ENCODE assay signal across 1 cellular context in the genomic region with DNA sequence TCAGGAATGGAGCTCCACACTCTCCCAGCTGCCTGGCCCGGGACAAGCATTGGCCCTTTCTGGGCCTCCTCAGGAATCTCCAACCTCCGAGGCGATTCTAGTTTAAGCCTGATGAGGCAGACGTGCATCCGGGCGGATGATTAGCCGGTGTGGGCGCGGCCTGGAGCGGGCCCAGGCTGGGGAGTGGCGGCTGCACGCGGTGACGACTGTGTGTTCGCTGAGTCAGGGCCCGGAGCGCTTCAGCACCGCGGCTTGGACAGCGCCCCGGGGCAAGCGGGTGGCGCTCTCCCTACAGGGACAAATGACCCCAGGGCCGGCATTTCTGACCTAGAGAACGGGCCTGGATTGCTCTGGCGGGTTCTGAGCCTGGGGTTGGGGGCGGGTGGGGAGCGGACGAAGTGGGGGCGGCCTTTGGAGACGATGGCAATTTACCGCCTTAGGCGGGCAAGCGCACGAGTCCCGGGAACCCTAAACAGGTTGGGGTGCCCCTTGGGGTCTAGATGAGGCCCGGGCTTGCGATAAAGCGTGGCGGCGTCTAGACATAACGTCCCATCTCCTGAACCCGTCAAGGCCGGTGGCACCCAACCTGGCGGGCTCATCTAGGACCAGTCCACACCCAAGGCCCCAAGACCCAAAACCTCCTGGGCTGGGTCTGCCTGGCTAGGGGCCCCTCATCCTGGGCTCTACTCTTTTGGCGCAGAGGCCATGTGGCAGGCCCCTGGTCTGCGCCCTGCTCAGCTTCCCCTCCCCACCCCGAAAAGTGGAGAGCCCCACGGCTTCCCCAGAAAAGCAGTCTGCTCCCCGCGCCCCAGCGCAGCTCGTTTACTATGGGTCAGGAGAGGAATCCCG.
A peak's percentile ranks its signal among the peaks of the same experiment; 100 is the strongest.
TF ChIP-seq lines count a peak whose summit lies in the region.

No MANE protein-coding gene starts in this region.

TF ChIP-seq in K562, 482 proteins besides CTCF, POLR2A, EP300 and RAD21 (continued from another document and continues in another):
- TF ChIP-seq, protein P1, sequence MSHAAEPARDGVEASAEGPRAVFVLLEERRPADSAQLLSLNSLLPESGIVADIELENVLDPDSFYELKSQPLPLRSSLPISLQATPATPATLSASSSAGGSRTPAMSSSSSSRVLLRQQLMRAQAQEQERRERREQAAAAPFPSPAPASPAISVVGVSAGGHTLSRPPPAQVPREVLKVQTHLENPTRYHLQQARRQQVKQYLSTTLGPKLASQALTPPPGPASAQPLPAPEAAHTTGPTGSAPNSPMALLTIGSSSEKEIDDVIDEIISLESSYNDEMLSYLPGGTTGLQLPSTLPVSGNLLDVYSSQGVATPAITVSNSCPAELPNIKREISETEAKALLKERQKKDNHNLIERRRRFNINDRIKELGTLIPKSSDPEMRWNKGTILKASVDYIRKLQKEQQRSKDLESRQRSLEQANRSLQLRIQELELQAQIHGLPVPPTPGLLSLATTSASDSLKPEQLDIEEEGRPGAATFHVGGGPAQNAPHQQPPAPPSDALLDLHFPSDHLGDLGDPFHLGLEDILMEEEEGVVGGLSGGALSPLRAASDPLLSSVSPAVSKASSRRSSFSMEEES (CRISPR knock-in tag; IDR thresholded peaks at IDR 0.05), result no peak
- TF ChIP-seq, protein P2, sequence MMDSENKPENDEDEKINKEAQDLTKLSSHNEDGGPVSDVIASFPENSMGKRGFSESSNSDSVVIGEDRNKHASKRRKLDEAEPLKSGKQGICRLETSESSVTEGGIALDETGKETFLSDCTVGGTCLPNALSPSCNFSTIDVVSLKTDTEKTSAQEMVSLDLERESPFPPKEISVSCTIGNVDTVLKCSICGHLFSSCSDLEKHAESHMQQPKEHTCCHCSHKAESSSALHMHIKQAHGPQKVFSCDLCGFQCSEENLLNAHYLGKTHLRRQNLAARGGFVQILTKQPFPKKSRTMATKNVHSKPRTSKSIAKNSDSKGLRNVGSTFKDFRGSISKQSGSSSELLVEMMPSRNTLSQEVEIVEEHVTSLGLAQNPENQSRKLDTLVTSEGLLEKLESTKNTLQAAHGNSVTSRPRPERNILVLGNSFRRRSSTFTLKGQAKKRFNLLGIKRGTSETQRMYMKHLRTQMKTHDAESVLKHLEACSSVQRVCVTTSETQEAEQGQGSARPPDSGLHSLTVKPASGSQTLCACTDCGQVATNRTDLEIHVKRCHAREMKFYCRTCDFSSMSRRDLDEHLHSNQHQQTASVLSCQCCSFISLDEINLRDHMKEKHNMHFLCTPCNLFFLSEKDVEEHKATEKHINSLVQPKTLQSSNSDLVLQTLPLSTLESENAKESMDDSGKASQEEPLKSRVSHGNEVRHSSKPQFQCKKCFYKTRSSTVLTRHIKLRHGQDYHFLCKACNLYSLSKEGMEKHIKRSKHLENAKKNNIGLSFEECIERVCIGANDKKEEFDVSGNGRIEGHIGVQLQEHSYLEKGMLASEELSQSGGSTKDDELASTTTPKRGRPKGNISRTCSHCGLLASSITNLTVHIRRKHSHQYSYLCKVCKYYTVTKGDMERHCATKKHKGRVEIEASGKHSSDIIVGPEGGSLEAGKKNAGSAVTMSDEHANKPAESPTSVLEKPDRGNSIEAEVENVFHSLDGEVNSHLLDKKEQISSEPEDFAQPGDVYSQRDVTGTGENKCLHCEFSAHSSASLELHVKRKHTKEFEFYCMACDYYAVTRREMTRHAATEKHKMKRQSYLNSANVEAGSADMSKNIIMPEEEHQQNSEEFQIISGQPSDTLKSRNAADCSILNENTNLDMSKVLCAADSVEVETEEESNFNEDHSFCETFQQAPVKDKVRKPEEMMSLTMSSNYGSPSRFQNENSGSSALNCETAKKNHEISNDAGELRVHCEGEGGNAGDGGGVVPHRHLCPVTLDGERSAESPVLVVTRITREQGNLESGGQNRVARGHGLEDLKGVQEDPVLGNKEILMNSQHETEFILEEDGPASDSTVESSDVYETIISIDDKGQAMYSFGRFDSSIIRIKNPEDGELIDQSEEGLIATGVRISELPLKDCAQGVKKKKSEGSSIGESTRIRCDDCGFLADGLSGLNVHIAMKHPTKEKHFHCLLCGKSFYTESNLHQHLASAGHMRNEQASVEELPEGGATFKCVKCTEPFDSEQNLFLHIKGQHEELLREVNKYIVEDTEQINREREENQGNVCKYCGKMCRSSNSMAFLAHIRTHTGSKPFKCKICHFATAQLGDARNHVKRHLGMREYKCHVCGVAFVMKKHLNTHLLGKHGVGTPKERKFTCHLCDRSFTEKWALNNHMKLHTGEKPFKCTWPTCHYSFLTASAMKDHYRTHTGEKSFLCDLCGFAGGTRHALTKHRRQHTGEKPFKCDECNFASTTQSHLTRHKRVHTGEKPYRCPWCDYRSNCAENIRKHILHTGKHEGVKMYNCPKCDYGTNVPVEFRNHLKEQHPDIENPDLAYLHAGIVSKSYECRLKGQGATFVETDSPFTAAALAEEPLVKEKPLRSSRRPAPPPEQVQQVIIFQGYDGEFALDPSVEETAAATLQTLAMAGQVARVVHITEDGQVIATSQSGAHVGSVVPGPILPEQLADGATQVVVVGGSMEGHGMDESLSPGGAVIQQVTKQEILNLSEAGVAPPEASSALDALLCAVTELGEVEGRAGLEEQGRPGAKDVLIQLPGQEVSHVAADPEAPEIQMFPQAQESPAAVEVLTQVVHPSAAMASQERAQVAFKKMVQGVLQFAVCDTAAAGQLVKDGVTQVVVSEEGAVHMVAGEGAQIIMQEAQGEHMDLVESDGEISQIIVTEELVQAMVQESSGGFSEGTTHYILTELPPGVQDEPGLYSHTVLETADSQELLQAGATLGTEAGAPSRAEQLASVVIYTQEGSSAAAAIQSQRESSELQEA (IDR thresholded peaks at IDR 0.05; ENCODE audit: low read depth), result no peak
- TF ChIP-seq HEY1 (CRISPR knock-in tag; IDR thresholded peaks at IDR 0.05; ENCODE audit: borderline replicate concordance) (no peak), MIER1 (IDR thresholded peaks at IDR 0.05; ENCODE audit: low read depth) (peak; percentile 97), KLF16 (IDR thresholded peaks at IDR 0.05) (no peak), NCOA1 (IDR thresholded peaks at IDR 0.05; ENCODE audit: low read depth) (peak; percentile 58; the same call in 1 of the 2 replicates), ARID2 (IDR thresholded peaks at IDR 0.05) (no peak), ATF6 (CRISPR knock-in tag; IDR thresholded peaks at IDR 0.05) (no peak), ZNF764 (CRISPR knock-in tag; IDR thresholded peaks at IDR 0.05; ENCODE audit: low read depth) (no peak), GTF2A2 (tag; IDR thresholded peaks at IDR 0.05) (no peak), ZNF561 (CRISPR knock-in tag; conservative IDR thresholded peaks at IDR 0.05) (no peak), PHF21A (IDR thresholded peaks at IDR 0.05; ENCODE audit: borderline replicate concordance, low read depth) (no peak), GABPB1 (CRISPR knock-in tag; IDR thresholded peaks at IDR 0.05) (0 out of 2 replicates have a peak, but pooled peaks have one; percentile 27), CCAR2 (IDR thresholded peaks at IDR 0.05; ENCODE audit: low read depth, low read length) (no peak), ZNF124 (CRISPR knock-in tag; IDR thresholded peaks at IDR 0.05) (no peak), HDAC8 (tag; IDR thresholded peaks at IDR 0.05) (no peak), KAT7 (CRISPR knock-in tag; IDR thresholded peaks at IDR 0.05; ENCODE audit: borderline replicate concordance) (no peak), MTA1 (IDR thresholded peaks at IDR 0.05; ENCODE audit: borderline replicate concordance) (no peak), RBM22 (IDR thresholded peaks at IDR 0.05; ENCODE audit: low read depth, low read length, poor library complexity, severe bottlenecking) (no peak), DNMT1 (IDR thresholded peaks at IDR 0.05) (no peak), FOXP1 (CRISPR knock-in tag; IDR thresholded peaks at IDR 0.05) (peak; percentile 64; the same call in 1 of the 2 replicates), ZNF318 (IDR thresholded peaks at IDR 0.05; ENCODE audit: borderline replicate concordance in 1 of 2, low read depth in 1 of 2) (no peak), MAFK (IDR thresholded peaks at IDR 0.05; ENCODE audit: low read length) (peak; percentile 63), SMARCA5 (IDR thresholded peaks at IDR 0.05) (no peak), CREBBP (IDR thresholded peaks at IDR 0.05; ENCODE audit: low read depth, low read length) (no peak)
- TF ChIP-seq, protein P3, sequence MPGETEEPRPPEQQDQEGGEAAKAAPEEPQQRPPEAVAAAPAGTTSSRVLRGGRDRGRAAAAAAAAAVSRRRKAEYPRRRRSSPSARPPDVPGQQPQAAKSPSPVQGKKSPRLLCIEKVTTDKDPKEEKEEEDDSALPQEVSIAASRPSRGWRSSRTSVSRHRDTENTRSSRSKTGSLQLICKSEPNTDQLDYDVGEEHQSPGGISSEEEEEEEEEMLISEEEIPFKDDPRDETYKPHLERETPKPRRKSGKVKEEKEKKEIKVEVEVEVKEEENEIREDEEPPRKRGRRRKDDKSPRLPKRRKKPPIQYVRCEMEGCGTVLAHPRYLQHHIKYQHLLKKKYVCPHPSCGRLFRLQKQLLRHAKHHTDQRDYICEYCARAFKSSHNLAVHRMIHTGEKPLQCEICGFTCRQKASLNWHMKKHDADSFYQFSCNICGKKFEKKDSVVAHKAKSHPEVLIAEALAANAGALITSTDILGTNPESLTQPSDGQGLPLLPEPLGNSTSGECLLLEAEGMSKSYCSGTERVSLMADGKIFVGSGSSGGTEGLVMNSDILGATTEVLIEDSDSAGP (CRISPR knock-in tag; IDR thresholded peaks at IDR 0.05), result no peak
- TF ChIP-seq, protein P4, sequence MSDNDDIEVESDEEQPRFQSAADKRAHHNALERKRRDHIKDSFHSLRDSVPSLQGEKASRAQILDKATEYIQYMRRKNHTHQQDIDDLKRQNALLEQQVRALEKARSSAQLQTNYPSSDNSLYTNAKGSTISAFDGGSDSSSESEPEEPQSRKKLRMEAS (CRISPR knock-in tag; IDR thresholded peaks at IDR 0.05), result peak; percentile 59
- TF ChIP-seq, protein P5, sequence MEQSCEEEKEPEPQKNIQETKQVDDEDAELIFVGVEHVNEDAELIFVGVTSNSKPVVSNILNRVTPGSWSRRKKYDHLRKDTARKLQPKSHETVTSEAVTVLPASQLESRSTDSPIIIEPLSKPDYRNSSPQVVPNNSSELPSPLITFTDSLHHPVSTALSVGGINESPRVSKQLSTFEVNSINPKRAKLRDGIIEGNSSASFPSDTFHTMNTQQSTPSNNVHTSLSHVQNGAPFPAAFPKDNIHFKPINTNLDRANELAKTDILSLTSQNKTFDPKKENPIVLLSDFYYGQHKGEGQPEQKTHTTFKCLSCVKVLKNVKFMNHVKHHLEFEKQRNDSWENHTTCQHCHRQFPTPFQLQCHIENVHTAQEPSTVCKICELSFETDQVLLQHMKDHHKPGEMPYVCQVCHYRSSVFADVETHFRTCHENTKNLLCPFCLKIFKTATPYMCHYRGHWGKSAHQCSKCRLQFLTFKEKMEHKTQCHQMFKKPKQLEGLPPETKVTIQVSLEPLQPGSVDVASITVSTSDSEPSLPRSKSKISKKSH (CRISPR knock-in tag; IDR thresholded peaks at IDR 0.05), result no peak
